Comparison of ENCODE assay signal across 8 cellular contexts in the genomic region with DNA sequence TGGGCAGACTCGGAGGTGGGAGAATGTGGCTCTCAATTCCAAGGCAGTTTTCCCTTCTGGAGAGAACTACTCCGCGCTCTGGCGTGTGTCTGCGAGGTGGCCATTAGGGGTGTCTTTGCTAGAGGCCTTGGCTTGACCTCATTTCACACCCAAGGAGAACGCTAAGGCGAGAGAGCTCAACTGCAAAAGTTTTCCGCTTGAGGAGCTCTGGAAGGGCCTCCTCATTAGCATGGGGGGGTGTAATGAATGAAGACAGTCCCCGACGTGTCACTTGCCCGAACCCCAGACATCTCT. TPM values are rescaled to one million over a fixed set of nuclear protein-coding genes. Genes with fewer than 3 reads are reported as not detected.
DNase-seq lines count a peak whose midpoint lies in the region; ATAC-seq and TF ChIP-seq lines count a peak whose summit lies in the region.

No MANE protein-coding gene starts in this region.

- H3K27me3 ChIP-seq in esophagus (ENCODE audit: control insufficient read depth in 1 of 2, insufficient read depth in 2 of 2, low read length in 2 of 2) = no peaks in the 10 kb centered on the region
- H3K27me3 ChIP-seq in neural progenitor cell = no peaks in the 10 kb centered on the region

- H3F3A ChIP-seq in neural progenitor cell (ENCODE audit: low read depth) = peaks cover 27% of the 10 kb centered on the region

- H2AFZ ChIP-seq in neural progenitor cell (replicated peaks) = peak overlapping the region; percentile 80

- H3K4me3 ChIP-seq in esophagus (ENCODE audit: low read depth in 1 of 2, low read length in 2 of 2) (peak overlapping the region; percentile 71 to 93), neural progenitor cell (peak overlapping the region; percentile 98)

- 0% methylated on average over 11 of the region's 11 CpGs for WGBS in esophagus, 2 donors

- H4K20me1 ChIP-seq in neural progenitor cell (ENCODE audit: low read depth) = peaks cover 38% of the 10 kb centered on the region

- POLR2A ChIA-PET in T-cell (lab: Charles Lee) = interaction anchor here in 1 of 2 donors (0.5 to 1.6 kb wide), 2 partner anchors 199 to 547 kb away, joined by 4 read pairs; no protein-coding TSS in a partner anchor

- CTCF ChIA-PET in T-cell (lab: Charles Lee) = interaction anchor here in 1 of 2 donors (0.6 to 2.9 kb wide), 3 partner anchors 9 to 664 kb away, joined by 4 to 24 read pairs (median 9); no protein-coding TSS in a partner anchor

- no peaks in the 10 kb centered on the region for H3K27me3 Mint-ChIP-seq in T-cell
- no peaks in the 10 kb centered on the region for H3K27me3 Mint-ChIP-seq in neural progenitor cell (ENCODE audit: insufficient read depth, low read depth)

- H3K4me1 Mint-ChIP-seq in T-cell (peaks cover 28 to 47% (median 43%) of the 10 kb centered on the region in 3 donors), neural progenitor cell (peaks cover 23% of the 10 kb centered on the region)

- H3K27ac ChIP-seq in esophagus (ENCODE audit: low read depth in 2 of 2, low read length in 1 of 2) = peak overlapping the region; percentile 96 to 99
- peak overlapping the region; percentile 100 for H3K27ac ChIP-seq in neural progenitor cell

- no peak for TF ChIP-seq CTCF in neural progenitor cell (IDR thresholded peaks at IDR 0.05)

- H3K9me3 Mint-ChIP-seq in T-cell (peaks cover 0 to 18% (median 4%) of the 10 kb centered on the region in 3 donors), neural progenitor cell (peaks cover 8% of the 10 kb centered on the region)

- H3K27ac Mint-ChIP-seq in T-cell (peak overlapping the region; percentile 99 to 100), neural progenitor cell (peak overlapping the region; percentile 98)

- H3K4me3 Mint-ChIP-seq in T-cell = peak overlapping the region; percentile 91 to 99 (median 99)
- peak overlapping the region; percentile 96 for H3K4me3 Mint-ChIP-seq in neural progenitor cell

- no peak for DNase-seq in Right ventricle myocardium inferior (ENCODE audit: missing footprints)
- DNase-seq in cardiac septum (ENCODE audit: low spot score) = no peak
- DNase-seq in T-cell = peak in 18 of 34 experiments; percentile 4 to 49 (median 19)
- no peak for DNase-seq in neural progenitor cell (ENCODE audit: low spot score)
- DNase-seq in NCI-H345 (lab: John Stamatoyannopoulos, UW) = no peak
- DNase-seq in activated effector memory CD4-positive, alpha-beta T cell treated with anti-CD3 and anti-CD28 coated beads, Interleukin-2, amount 50 U/mL, for 16 hours = no peak

- H3K79me2 ChIP-seq in neural progenitor cell (ENCODE audit: low read depth) = peaks cover 39% of the 10 kb centered on the region

- H3K4me1 ChIP-seq in esophagus (ENCODE audit: control insufficient read depth in 2 of 2, insufficient read depth in 2 of 2, low read length in 1 of 2) (peaks cover 0 to 3% of the 10 kb centered on the region in 2 donors), neural progenitor cell (peaks cover 12% of the 10 kb centered on the region)

- intact Hi-C loops in Right ventricle myocardium inferior (cut with DNase I) = loop anchor here (5.0 to 10.0 kb wide), 7 partner anchors 92 to 535 kb away; a partner anchor contains a TSS
- intact Hi-C loops in cardiac septum (cut with DNase I) = loop anchor here (5.0 to 10.0 kb wide), 4 partner anchors 238 to 542 kb away; a partner anchor contains a TSS

- ATAC-seq in Right ventricle myocardium inferior = peak; percentile 3
- ATAC-seq in HG02870 (IDR thresholded peaks at IDR 0.05; ENCODE audit: unreplicated experiment) = peak; percentile 19
- ATAC-seq in T-cell (replicated peaks in 1 of 4) = no peak

- H3K9me3 ChIP-seq in esophagus (ENCODE audit: control insufficient read depth in 2 of 2, insufficient read depth in 1 of 2, low read depth in 1 of 2, low read length in 1 of 2) (peaks cover 0 to 3% of the 10 kb centered on the region in 2 donors), neural progenitor cell (ENCODE audit: low read depth) (no peaks in the 10 kb centered on the region)

- H3K36me3 ChIP-seq in esophagus (ENCODE audit: control insufficient read depth in 2 of 2, insufficient read depth in 2 of 2, low read length in 1 of 2) = no peaks in the 10 kb centered on the region
- H3K36me3 ChIP-seq in neural progenitor cell = no peaks in the 10 kb centered on the region

- H3K4me2 ChIP-seq in neural progenitor cell = peak overlapping the region; percentile 88

- peak overlapping the region; percentile 80 for H3K9ac ChIP-seq in neural progenitor cell

- H3K36me3 Mint-ChIP-seq in T-cell = no peaks in the 10 kb centered on the region
- H3K36me3 Mint-ChIP-seq in neural progenitor cell = no peaks in the 10 kb centered on the region

RNA-seq across cellular contexts. Expression of a gene that starts 0.7 kb away (rescaled TPM):
- total RNA-seq in Right ventricle myocardium inferior (42.1 TPM), cardiac septum (38.2 TPM), T-cell (10 to 100 TPM; 55.6 to 81.1 (median 60.5) TPM), neural progenitor cell (ENCODE audit: low replicate concordance) (105 and 120 TPM in 2 replicates)
- 10 to 100 TPM; 11.8 to 25.9 TPM for polyA plus RNA-seq in esophagus

Comparison
In these comparisons a context has a peak if more than half of its experiments do, and no peak if none do; other contexts are left out.
1. ATAC-seq: peak in Right ventricle myocardium inferior (single experiment) and HG02870 (single experiment); none in T-cell (0 of 4).
2. DNase-seq: peak in T-cell (18 of 34); none in Right ventricle myocardium inferior (single experiment), cardiac septum (single experiment), neural progenitor cell (single experiment), NCI-H345 (single experiment) and activated effector memory CD4-positive, alpha-beta T cell treated with anti-CD3 and anti-CD28 coated beads, Interleukin-2, amount 50 U/mL, for 16 hours (single experiment).